Comparison of ENCODE assay signal across 10 cellular contexts in the genomic region with DNA sequence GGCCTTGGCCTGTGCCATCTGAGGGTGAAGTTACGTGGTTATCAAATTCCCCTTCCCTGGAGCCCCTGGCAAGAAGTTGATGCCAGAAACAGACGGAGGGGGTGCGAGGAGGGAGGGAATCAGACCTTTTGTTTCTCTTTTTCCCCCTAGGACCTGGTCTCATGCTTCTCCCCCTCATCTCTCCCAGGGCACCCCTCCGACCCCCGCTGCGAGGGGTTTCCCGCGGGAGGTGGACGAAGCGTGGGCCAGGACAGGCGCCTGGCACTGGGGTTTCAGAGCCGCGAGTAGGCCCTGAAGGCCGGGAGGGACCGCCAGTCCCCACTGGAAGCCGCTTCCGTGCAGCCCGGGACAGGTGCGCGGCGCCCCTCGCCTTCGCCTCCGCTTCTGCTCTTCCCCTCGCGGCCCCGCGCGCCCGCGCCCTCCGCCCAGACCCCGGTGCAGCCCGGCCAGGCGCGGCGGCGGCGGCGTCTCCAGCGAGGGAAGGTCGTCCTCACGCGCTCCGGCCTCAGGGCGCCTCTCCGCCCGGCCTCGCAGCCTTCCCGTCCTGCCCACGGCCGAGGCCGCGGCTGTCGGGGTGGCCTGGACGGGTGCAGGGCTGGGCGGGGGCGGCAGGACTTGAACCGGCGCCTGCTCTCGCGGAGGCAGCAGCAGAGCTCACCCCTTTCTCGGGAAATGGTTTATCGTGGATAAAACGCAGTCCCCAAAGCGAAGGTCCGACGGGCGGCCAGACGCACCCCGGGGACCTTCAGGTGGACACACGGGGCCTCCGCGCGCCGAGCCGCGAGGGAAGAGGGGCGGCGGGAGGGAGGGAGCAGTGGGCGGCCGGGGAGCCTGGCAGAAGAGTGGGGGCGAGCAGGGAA. TPM values are rescaled to one million over a fixed set of nuclear protein-coding genes. Genes with fewer than 3 reads are reported as not detected.
DNase-seq lines count a peak whose midpoint lies in the region; ATAC-seq and TF ChIP-seq lines count a peak whose summit lies in the region.
"Had no signal": no experiment of that assay in that cellular context is flagged by ENCODE, and none has a peak within 500 bp of the region (broad histone marks: within the 10 kb centered on the region; RNA-seq: fewer than 3 reads in every experiment).

No MANE protein-coding gene starts in this region.

- H3K27me3 ChIP-seq in esophagus (ENCODE audit: control insufficient read depth in 1 of 2, insufficient read depth in 2 of 2, low read length in 2 of 2) (no peaks in the 10 kb centered on the region), muscle layer of duodenum (ENCODE audit: low read depth, low read length) (peaks cover 12% of the 10 kb centered on the region), transverse colon (peaks cover 44% of the 10 kb centered on the region)

- peak overlapping the region; percentile 57 to 58 for H3K4me3 ChIP-seq in esophagus (ENCODE audit: low read depth in 1 of 2, low read length in 2 of 2)
- peak overlapping the region; percentile 33 to 48 for H3K4me3 ChIP-seq in muscle layer of duodenum (ENCODE audit: low read depth in 1 of 2, low read length in 2 of 2)
- peak overlapping the region in 3 of 4 donors; percentile 12 to 37 (median 17) for H3K4me3 ChIP-seq in transverse colon

- no peak for TF ChIP-seq EP300 in transverse colon (IDR thresholded peaks at IDR 0.05; ENCODE audit: low read depth)

- peak overlapping the region; percentile 35 to 47 for H3K27ac ChIP-seq in esophagus (ENCODE audit: low read depth in 2 of 2, low read length in 1 of 2)
- H3K27ac ChIP-seq in muscle layer of duodenum (ENCODE audit: low read length): no peak overlapping the region
- peak overlapping the region in 1 of 4 donors; percentile 25 for H3K27ac ChIP-seq in transverse colon

- intact Hi-C loops in transverse colon (cut with DNase I; ENCODE audit: low total_unique reads): no loop called here

- H3K9me3 ChIP-seq in esophagus (ENCODE audit: control insufficient read depth in 2 of 2, insufficient read depth in 1 of 2, low read depth in 1 of 2, low read length in 1 of 2) (no peaks in the 10 kb centered on the region), muscle layer of duodenum (ENCODE audit: control insufficient read depth in 1 of 2, low read length in 2 of 2) (peaks cover 0 to 13% of the 10 kb centered on the region in 2 donors), transverse colon (peaks cover 0 to 3% of the 10 kb centered on the region in 2 donors)

- 2 to 3% methylated on average over 62 to 82 of the region's 83 CpGs for WGBS in esophagus, 2 donors
- 12 to 21% methylated on average over 7 to 33 of the region's 83 CpGs for WGBS in transverse colon (ENCODE audit: low coverage in 1 of 2), 2 donors

- H3K4me1 ChIP-seq in esophagus (ENCODE audit: control insufficient read depth in 2 of 2, insufficient read depth in 2 of 2, low read length in 1 of 2) (no peaks in the 10 kb centered on the region), muscle layer of duodenum (ENCODE audit: control insufficient read depth in 1 of 2, insufficient read depth in 2 of 2, low read length in 2 of 2) (no peaks in the 10 kb centered on the region), transverse colon (no peaks in the 10 kb centered on the region)

- no peak for TF ChIP-seq CTCF in transverse colon (IDR thresholded peaks at IDR 0.05)

- H3K36me3 ChIP-seq in esophagus (ENCODE audit: control insufficient read depth in 2 of 2, insufficient read depth in 2 of 2, low read length in 1 of 2) (no peaks in the 10 kb centered on the region), muscle layer of duodenum (ENCODE audit: control insufficient read depth in 1 of 2, insufficient read depth in 2 of 2, low read length in 2 of 2) (no peaks in the 10 kb centered on the region), transverse colon (no peaks in the 10 kb centered on the region)

- ATAC-seq in HG03196 (IDR thresholded peaks at IDR 0.05; ENCODE audit: unreplicated experiment) (no peak), HG03135 (IDR thresholded peaks at IDR 0.05; ENCODE audit: unreplicated experiment) (no peak)

- TF ChIP-seq POLR2A in transverse colon (IDR thresholded peaks at IDR 0.05): no peak

- in situ Hi-C loops in transverse colon (cut with MboI; ENCODE audit: low pct_ligation_motif_present in 1 of 4, low pct_unique_long_range_greater_than_20kb in 1 of 4, low sequenced_read_pairs in 3 of 4): no loop called here

- peak; percentile 19 for DNase-seq in activated T-cell treated with anti-CD3 and anti-CD28 coated beads, Interleukin-2, amount 50 U/mL, for 1 hour
- DNase-seq in activated T-cell treated with anti-CD3 and anti-CD28 coated beads, Interleukin-2, amount 50 U/mL, for 48 hours: no peak
- DNase-seq in transverse colon (no peak), SIG-M5 (lab: John Stamatoyannopoulos, UW) (no peak)
- DNase-seq: activated CD4-positive, alpha-beta memory T cell treated with anti-CD3 and anti-CD28 coated beads for 36 hours; NCI-H1105 had no signal

RNA-seq across cellular contexts. Expression of gene ADAMTS17, which starts 31.5 kb away (rescaled TPM):
- polyA plus RNA-seq in esophagus: 1 to 10 TPM; 2.1 to 6.9 TPM
- 10 to 100 TPM in 1 of 4 donors, 1 to 10 TPM in 3; 6.0 to 17.6 (median 8.2) TPM for total RNA-seq in transverse colon
